17 cellular contexts compared by ENCODE assay signal in the genomic region with DNA sequence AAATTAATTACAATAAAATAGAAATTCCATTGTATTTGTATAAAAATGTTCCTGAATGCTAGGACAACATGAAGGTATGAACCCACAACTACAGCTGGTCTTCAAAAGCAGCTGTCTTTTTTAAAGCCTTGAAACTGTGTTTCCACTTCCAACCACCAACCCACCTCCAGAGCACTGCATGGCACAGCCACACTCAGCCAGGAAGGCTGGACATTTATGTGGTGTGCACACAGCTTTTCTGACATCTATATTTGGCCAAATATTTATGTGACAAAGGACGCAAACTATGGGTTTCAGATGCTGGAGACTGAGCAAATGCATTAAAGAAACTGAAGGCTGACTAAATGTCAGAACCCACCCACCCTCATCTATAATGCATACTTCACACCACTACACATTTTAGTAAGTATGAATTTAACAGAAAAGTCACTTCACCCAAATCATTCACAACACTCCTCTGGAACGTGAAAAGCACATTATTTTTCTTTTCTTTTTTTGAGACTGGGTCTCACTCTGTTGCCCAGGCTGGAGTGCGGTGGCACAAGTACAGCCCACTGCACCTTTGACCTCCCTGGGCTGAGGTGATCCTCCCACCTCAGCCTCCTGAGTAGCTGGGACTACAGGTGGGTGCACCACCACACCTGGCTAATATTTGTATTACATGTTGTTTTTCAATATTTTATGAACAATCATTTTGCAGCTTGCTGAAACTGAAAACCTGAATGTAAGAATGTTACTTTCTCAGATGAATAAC. TPM values are rescaled to one million over a fixed set of nuclear protein-coding genes. Genes with fewer than 3 reads are reported as not detected.
DNase-seq lines count a peak whose midpoint lies in the region; ATAC-seq and TF ChIP-seq lines count a peak whose summit lies in the region.
"Had no signal": no experiment of that assay in that cellular context is flagged by ENCODE, and none has a peak within 500 bp of the region (broad histone marks: within the 10 kb centered on the region; RNA-seq: fewer than 3 reads in every experiment).

No MANE protein-coding gene starts in this region.

- no peaks in the 10 kb centered on the region for H3K9me3 Mint-ChIP-seq in activated naive CD4-positive, alpha-beta T cell treated with anti-CD3 and anti-CD28 coated beads for 36 hours
- H3K9me3 Mint-ChIP-seq in activated naive CD4-positive, alpha-beta T cell treated with anti-CD3 and anti-CD28 coated beads, Interleukin-2, amount 10 ng/mL, durations not matched to agents 7 days and 5 days, result no peaks in the 10 kb centered on the region
- H3K9me3 Mint-ChIP-seq in immature natural killer cell, result no peaks in the 10 kb centered on the region
- no peaks in the 10 kb centered on the region for H3K9me3 Mint-ChIP-seq in stimulated activated naive B cell treated with anti-CD40 and anti-IgM and Interleukin-4, amounts not matched to agents 10 μg/mL and 1 μg/mL and 100 μg/mL, for 72 hours

- no peak for TF ChIP-seq CTCF in tibial nerve (IDR thresholded peaks at IDR 0.05)

- peaks cover 72% of the 10 kb centered on the region for H3K79me2 ChIP-seq in Karpas-422 (ENCODE audit: low read length)

- no peak for DNase-seq in activated naive CD4-positive, alpha-beta T cell treated with anti-CD3 and anti-CD28 coated beads for 36 hours
- no peak for DNase-seq in activated naive CD4-positive, alpha-beta T cell treated with anti-CD3 and anti-CD28 coated beads, Interleukin-2, amount 10 ng/mL, durations not matched to agents 7 days and 5 days
- DNase-seq in Karpas-422 (no peak), immature natural killer cell (no peak), tibial nerve (ENCODE audit: low spot score in 2 of 2) (no peak), NCI-H345 (lab: John Stamatoyannopoulos, UW) (no peak)
- DNase-seq in stimulated activated naive B cell treated with anti-CD40 and anti-IgM and Interleukin-4, amounts not matched to agents 10 μg/mL and 1 μg/mL and 100 μg/mL, for 72 hours, result no peak
- DNase-seq: activated effector memory CD4-positive, alpha-beta T cell treated with Interleukin-2 at 50 U/mL for 16 hours; body of pancreas; dermis blood vessel endothelial cell; left cardiac atrium; NCI-H2107; NCI-H748 treated with DMSO at 0.1 percent for 48 hours; occipital lobe; PC-9; stimulated activated CD4-positive, alpha-beta T cell treated with anti-CD3 and anti-CD28 coated beads, Interleukin-2, amount 100 ng/mL, for 48 hours had no signal

- H3K9ac ChIP-seq in Karpas-422 (ENCODE audit: low read length), result peak overlapping the region; percentile 57; the same call in 1 of the 2 replicates

- H3K4me2 ChIP-seq in Karpas-422 (ENCODE audit: low read depth, low read length, poor library complexity, severe bottlenecking), result peak overlapping the region; percentile 93
- H3K4me2 ChIP-seq: PC-9 had no signal

- peaks cover 51% of the 10 kb centered on the region for H4K20me1 ChIP-seq in Karpas-422 (ENCODE audit: insufficient read depth, low read depth, low read length)

- intact Hi-C loops in activated naive CD4-positive, alpha-beta T cell treated with anti-CD3 and anti-CD28 coated beads for 36 hours (cut with micrococcal nuclease), result no loop called here

- H3K27me3 ChIP-seq in Karpas-422 (ENCODE audit: low read length) (no peaks in the 10 kb centered on the region), tibial nerve (no peaks in the 10 kb centered on the region)
- H3K27me3 ChIP-seq: body of pancreas had no signal

- peak overlapping the region; percentile 99 for H3K27ac ChIP-seq in Karpas-422 (ENCODE audit: low read length)
- H3K27ac ChIP-seq in tibial nerve, result no peak overlapping the region
- H3K27ac ChIP-seq: body of pancreas, PC-9 had no signal

- no peak for TF ChIP-seq EP300 in tibial nerve (IDR thresholded peaks at IDR 0.05)

- no peak overlapping the region for H3K4me3 Mint-ChIP-seq in activated naive CD4-positive, alpha-beta T cell treated with anti-CD3 and anti-CD28 coated beads for 36 hours
- no peak overlapping the region for H3K4me3 Mint-ChIP-seq in activated naive CD4-positive, alpha-beta T cell treated with anti-CD3 and anti-CD28 coated beads, Interleukin-2, amount 10 ng/mL, durations not matched to agents 7 days and 5 days
- peak overlapping the region in 4 of 5 donors; percentile 2 to 46 (median 39) for H3K4me3 Mint-ChIP-seq in immature natural killer cell
- no peak overlapping the region for H3K4me3 Mint-ChIP-seq in stimulated activated naive B cell treated with anti-CD40 and anti-IgM and Interleukin-4, amounts not matched to agents 10 μg/mL and 1 μg/mL and 100 μg/mL, for 72 hours

- TF ChIP-seq POLR2A in tibial nerve (IDR thresholded peaks at IDR 0.05), result no peak

- H3K9me2 ChIP-seq in Karpas-422 (replicated peaks; ENCODE audit: insufficient read depth, low read length), result no peaks in the 10 kb centered on the region

- H3K4me3 ChIP-seq in Karpas-422 (ENCODE audit: low read length) (no peak overlapping the region), tibial nerve (no peak overlapping the region)
- H3K4me3 ChIP-seq: body of pancreas, PC-9 had no signal

- WGBS in tibial nerve, 2 donors, result 52 to 62% methylated on average over 3 of the region's 3 CpGs

- peaks cover 63% of the 10 kb centered on the region for H3K4me1 ChIP-seq in Karpas-422 (ENCODE audit: low read length)
- peaks cover 0 to 55% (median 9%) of the 10 kb centered on the region in 4 donors for H3K4me1 ChIP-seq in tibial nerve

- H2AFZ ChIP-seq in Karpas-422 (ENCODE audit: low read length), result no peak overlapping the region
- H2AFZ ChIP-seq: PC-9 had no signal

- CTCF ChIA-PET in activated naive CD4-positive, alpha-beta T cell treated with anti-CD3 and anti-CD28 coated beads for 36 hours (lab: Charles Lee), result interaction anchor here (1.3 kb wide), 1 partner anchor 41 kb away, joined by 3 read pairs; no protein-coding TSS in a partner anchor
- CTCF ChIA-PET in activated naive CD4-positive, alpha-beta T cell treated with anti-CD3 and anti-CD28 coated beads, Interleukin-2, amount 10 ng/mL, durations not matched to agents 7 days and 5 days (lab: Charles Lee), result interaction anchor here (0.5 to 1.3 kb wide), 2 partner anchors 17 to 342 kb away, joined by 3 to 5 read pairs; no protein-coding TSS in a partner anchor

- H3K9me3 ChIP-seq in Karpas-422 (ENCODE audit: low read length) (no peaks in the 10 kb centered on the region), tibial nerve (no peaks in the 10 kb centered on the region)
- H3K9me3 ChIP-seq: body of pancreas had no signal

- peaks cover 43% of the 10 kb centered on the region; the same call in 1 of the 2 replicates for H3K36me3 ChIP-seq in Karpas-422 (ENCODE audit: insufficient read depth, low read length)
- peaks cover 0 to 36% (median 0%) of the 10 kb centered on the region in 3 donors for H3K36me3 ChIP-seq in tibial nerve

- H3K4me1 Mint-ChIP-seq in activated naive CD4-positive, alpha-beta T cell treated with anti-CD3 and anti-CD28 coated beads for 36 hours (ENCODE audit: low read depth), result peaks cover 56% of the 10 kb centered on the region
- H3K4me1 Mint-ChIP-seq in activated naive CD4-positive, alpha-beta T cell treated with anti-CD3 and anti-CD28 coated beads, Interleukin-2, amount 10 ng/mL, durations not matched to agents 7 days and 5 days, result peaks cover 46% of the 10 kb centered on the region
- H3K4me1 Mint-ChIP-seq in immature natural killer cell, result peaks cover 84 to 91% of the 10 kb centered on the region in 2 donors
- H3K4me1 Mint-ChIP-seq in stimulated activated naive B cell treated with anti-CD40 and anti-IgM and Interleukin-4, amounts not matched to agents 10 μg/mL and 1 μg/mL and 100 μg/mL, for 72 hours, result peaks cover 30 to 54% of the 10 kb centered on the region in 2 donors

- peaks cover 3% of the 10 kb centered on the region for H3K36me3 Mint-ChIP-seq in activated naive CD4-positive, alpha-beta T cell treated with anti-CD3 and anti-CD28 coated beads for 36 hours (ENCODE audit: low read depth)
- peaks cover 21% of the 10 kb centered on the region for H3K36me3 Mint-ChIP-seq in activated naive CD4-positive, alpha-beta T cell treated with anti-CD3 and anti-CD28 coated beads, Interleukin-2, amount 10 ng/mL, durations not matched to agents 7 days and 5 days
- peaks cover 0 to 10% (median 4%) of the 10 kb centered on the region in 3 donors for H3K36me3 Mint-ChIP-seq in immature natural killer cell
- H3K36me3 Mint-ChIP-seq in stimulated activated naive B cell treated with anti-CD40 and anti-IgM and Interleukin-4, amounts not matched to agents 10 μg/mL and 1 μg/mL and 100 μg/mL, for 72 hours, result peaks cover 7 to 47% of the 10 kb centered on the region in 2 donors

- peak overlapping the region; percentile 16 for H3K27ac Mint-ChIP-seq in activated naive CD4-positive, alpha-beta T cell treated with anti-CD3 and anti-CD28 coated beads for 36 hours
- no peak overlapping the region for H3K27ac Mint-ChIP-seq in activated naive CD4-positive, alpha-beta T cell treated with anti-CD3 and anti-CD28 coated beads, Interleukin-2, amount 10 ng/mL, durations not matched to agents 7 days and 5 days
- peak overlapping the region; percentile 57 to 97 (median 93) for H3K27ac Mint-ChIP-seq in immature natural killer cell
- peak overlapping the region; percentile 63 for H3K27ac Mint-ChIP-seq in stimulated activated naive B cell treated with anti-CD40 and anti-IgM and Interleukin-4, amounts not matched to agents 10 μg/mL and 1 μg/mL and 100 μg/mL, for 72 hours

- ATAC-seq in stimulated activated naive B cell treated with anti-CD40 and anti-IgM and Interleukin-4, amounts not matched to agents 10 μg/mL and 1 μg/mL and 100 μg/mL, for 72 hours (replicated peaks), result no peak
- no peak for ATAC-seq in GM18873 (IDR thresholded peaks at IDR 0.05; ENCODE audit: low FRiP score, unreplicated experiment)
- ATAC-seq: body of pancreas had no signal

- no peaks in the 10 kb centered on the region for H3K27me3 Mint-ChIP-seq in activated naive CD4-positive, alpha-beta T cell treated with anti-CD3 and anti-CD28 coated beads for 36 hours (ENCODE audit: low read depth)
- no peaks in the 10 kb centered on the region for H3K27me3 Mint-ChIP-seq in activated naive CD4-positive, alpha-beta T cell treated with anti-CD3 and anti-CD28 coated beads, Interleukin-2, amount 10 ng/mL, durations not matched to agents 7 days and 5 days
- H3K27me3 Mint-ChIP-seq in immature natural killer cell (ENCODE audit: low read depth in 3 of 3), result peaks cover 0 to 3% (median 0%) of the 10 kb centered on the region in 3 donors
- H3K27me3 Mint-ChIP-seq in stimulated activated naive B cell treated with anti-CD40 and anti-IgM and Interleukin-4, amounts not matched to agents 10 μg/mL and 1 μg/mL and 100 μg/mL, for 72 hours, result no peaks in the 10 kb centered on the region

RNA-seq across cellular contexts. Expression of a gene that starts 8.3 kb away (rescaled TPM):
- 10 to 100 TPM; 57.2 TPM for total RNA-seq in activated naive CD4-positive, alpha-beta T cell treated with anti-CD3 and anti-CD28 coated beads for 36 hours
- 27.3 and 82.4 TPM in 2 replicates for total RNA-seq in Karpas-422 (2014; rRNA removed; shearing (Covaris generic); ENCODE audit: low replicate concordance)
- polyA plus RNA-seq in immature natural killer cell, result 10 to 100 TPM; 63.8 to 88.2 (median 75.8) TPM
- total RNA-seq in tibial nerve, result 10 to 100 TPM; 61.0 to 80.6 (median 72.2) TPM

RNA-seq across cellular contexts. Expression of a gene that starts 27.9 kb away (rescaled TPM):
- 10 to 100 TPM; 13.1 to 13.6 TPM for total RNA-seq in activated naive CD4-positive, alpha-beta T cell treated with anti-CD3 and anti-CD28 coated beads for 36 hours
- total RNA-seq in Karpas-422 (2014; rRNA removed; shearing (Covaris generic); ENCODE audit: low replicate concordance), result 10.0 and 15.4 TPM in 2 replicates
- polyA plus RNA-seq in immature natural killer cell, result 10 to 100 TPM in 1 of 3 donors, 1 to 10 TPM in 2; 6.0 to 12.6 (median 7.4) TPM
- total RNA-seq in tibial nerve, result 10 to 100 TPM; 12.6 to 25.8 (median 18.0) TPM

Comparison
In these comparisons a context has a peak if more than half of its experiments do, and no peak if none do; other contexts are left out.
1. H3K4me3 Mint-ChIP-seq: peak in immature natural killer cell (4 of 5); none in activated naive CD4-positive, alpha-beta T cell treated with anti-CD3 and anti-CD28 coated beads for 36 hours (single experiment), activated naive CD4-positive, alpha-beta T cell treated with anti-CD3 and anti-CD28 coated beads, Interleukin-2, amount 10 ng/mL, durations not matched to agents 7 days and 5 days (single experiment) and stimulated activated naive B cell treated with anti-CD40 and anti-IgM and Interleukin-4, amounts not matched to agents 10 μg/mL and 1 μg/mL and 100 μg/mL, for 72 hours (0 of 2).